2 cellular contexts compared by ENCODE assay signal in the genomic region with DNA sequence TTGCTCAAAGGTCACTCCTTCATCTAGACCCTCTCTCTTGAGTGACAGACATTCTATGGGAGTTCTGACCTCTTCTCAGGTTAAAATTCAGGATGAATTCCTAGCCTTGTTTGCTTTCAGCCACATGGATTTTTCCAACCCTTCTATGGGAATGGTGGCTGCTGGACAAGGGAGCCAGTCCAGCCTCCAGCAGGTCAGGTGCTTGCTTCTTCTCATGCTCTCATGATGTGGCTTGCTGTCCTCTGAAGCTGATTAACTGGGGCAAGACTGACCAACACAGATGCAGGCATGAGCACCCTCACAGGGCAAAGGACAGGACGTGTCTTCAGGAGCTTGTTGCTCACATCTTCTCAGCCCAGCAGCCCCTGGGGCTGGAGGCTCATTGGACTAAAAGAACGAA.
TF ChIP-seq lines count a peak whose summit lies in the region.

No MANE protein-coding gene starts in this region.

TF ChIP-seq in GM23338, 12 proteins besides CTCF, POLR2A, EP300 and RAD21:
- no peak for TF ChIP-seq ZNF114 (CRISPR knock-in tag; IDR thresholded peaks at IDR 0.05)

TF ChIP-seq in H1, 55 proteins besides CTCF, POLR2A, EP300 and RAD21:
- TF ChIP-seq RBBP5 (IDR thresholded peaks at IDR 0.05; ENCODE audit: borderline replicate concordance, low read depth, low read length) (no peak), SAP30 (IDR thresholded peaks at IDR 0.05; ENCODE audit: insufficient read depth, insufficient replicate concordance, low read length) (no peak), ZNF274 (IDR thresholded peaks at IDR 0.05; ENCODE audit: borderline replicate concordance, extremely low read depth, low read length) (no peak), SIX5 (IDR thresholded peaks at IDR 0.05; ENCODE audit: low read depth, low read length) (no peak), TEAD4 (IDR thresholded peaks at IDR 0.05; ENCODE audit: low read depth, low read length) (no peak)
TF ChIP-seq in H1: peak in this region for 0.
